ENCODE assay signal across 8 cellular contexts in the genomic region with DNA sequence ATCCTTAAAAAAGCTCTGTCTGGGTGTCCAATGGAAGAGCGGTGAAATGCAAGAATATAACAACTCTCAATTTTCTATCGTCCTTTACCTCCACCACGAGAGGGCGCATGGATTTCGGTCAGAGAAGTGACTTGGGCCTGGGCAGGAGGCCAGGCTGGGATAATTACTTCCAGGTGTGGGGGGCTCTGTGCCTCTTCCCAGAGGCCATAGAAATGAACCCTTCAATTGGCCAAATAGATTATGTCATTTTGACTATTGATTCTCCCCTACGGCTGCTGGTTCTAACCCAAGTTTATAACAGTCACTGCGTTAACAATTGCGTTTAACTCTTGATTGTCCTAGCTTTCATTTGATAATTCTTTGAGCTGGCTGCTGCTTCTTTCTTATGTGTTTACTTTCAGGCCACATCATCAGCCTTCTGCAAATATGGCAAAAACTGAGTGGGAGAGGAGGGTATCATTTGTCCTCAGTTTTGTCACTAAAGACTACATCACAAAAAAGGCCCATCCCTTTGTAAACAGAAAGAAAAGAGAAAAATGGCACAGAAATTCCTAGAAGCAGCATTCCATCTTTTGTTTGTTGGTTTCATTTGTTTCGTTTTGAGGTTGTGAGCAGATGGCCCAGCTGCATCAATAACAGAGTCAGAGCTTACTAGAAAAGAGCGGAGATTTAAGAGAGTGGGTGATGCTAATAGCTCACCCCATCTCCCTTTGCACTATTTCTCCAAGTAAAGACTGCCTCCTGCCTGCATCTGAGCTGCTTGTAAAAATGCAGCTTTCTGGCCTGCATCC. TPM values are rescaled to one million over a fixed set of nuclear protein-coding genes. Genes with fewer than 3 reads are reported as not detected.
DNase-seq lines count a peak whose midpoint lies in the region; ATAC-seq and TF ChIP-seq lines count a peak whose summit lies in the region.

No MANE protein-coding gene starts in this region.

- POLR2A ChIA-PET in T-cell (lab: Charles Lee): interaction anchor here (0.6 to 1.6 kb wide), 7 partner anchors 38 to 269 kb away, joined by 3 to 7 read pairs (median 6); no protein-coding TSS in a partner anchor

- 21 to 28% (median 25%) methylated on average over 10 of the region's 10 CpGs for WGBS in adrenal gland, 4 donors

- H3K27ac ChIP-seq in adrenal gland: no peak overlapping the region

- DNase-seq in 8988T (peak; percentile 59), GM19240 (ENCODE audit: insufficient read length, low spot score) (peak; percentile 51), NCI-H1436 (lab: John Stamatoyannopoulos, UW) (peak; percentile 88), T-cell (peak; percentile 20 to 77 (median 58)), adrenal gland (peak; percentile 71 to 86 (median 78)), left cardiac atrium (peak; percentile 86), retina (peak; percentile 67), GF-D8 (lab: John Stamatoyannopoulos, UW) (no peak)

- no peak overlapping the region for H3K27ac Mint-ChIP-seq in T-cell

- no peaks in the 10 kb centered on the region for H3K36me3 Mint-ChIP-seq in T-cell

- H3K36me3 ChIP-seq in adrenal gland (replicated peaks in 1 of 2): no peaks in the 10 kb centered on the region

- TF ChIP-seq POLR2A in adrenal gland (IDR thresholded peaks at IDR 0.05): no peak

- ATAC-seq in T-cell (replicated peaks in 1 of 4) (peak in 2 of 4 experiments; percentile 53 to 63), left cardiac atrium (peak; percentile 84)

- H3K4me1 ChIP-seq in adrenal gland (replicated peaks in 1 of 2): no peaks in the 10 kb centered on the region

- TF ChIP-seq CTCF in adrenal gland (IDR thresholded peaks at IDR 0.05): peak; percentile 67 to 83 (median 78)

- peaks cover 0 to 6% (median 0%) of the 10 kb centered on the region in 3 donors for H3K4me1 Mint-ChIP-seq in T-cell

- H3K27me3 Mint-ChIP-seq in T-cell: no peaks in the 10 kb centered on the region

- CTCF ChIA-PET in T-cell (lab: Charles Lee): interaction anchor here (0.6 to 6.9 kb wide), 24 partner anchors 9 to 161 kb away, joined by 3 to 187 read pairs (median 4); a partner anchor contains a TSS

- intact Hi-C loops in adrenal gland (cut with DNase I): loop anchor here (5.0 kb wide), 3 partner anchors 97 to 122 kb away; a partner anchor contains a TSS
- intact Hi-C loops in left cardiac atrium (cut with DNase I): loop anchor here (2.0 to 5.0 kb wide), 4 partner anchors 101 to 123 kb away; no protein-coding TSS in a partner anchor

- no peak overlapping the region for H3K4me3 ChIP-seq in adrenal gland

- H3K4me3 Mint-ChIP-seq in T-cell: no peak overlapping the region

- no peaks in the 10 kb centered on the region for H3K27me3 ChIP-seq in adrenal gland

- no peaks in the 10 kb centered on the region for H3K9me3 Mint-ChIP-seq in T-cell

- H3K9me3 ChIP-seq in adrenal gland (replicated peaks in 1 of 3): no peaks in the 10 kb centered on the region

RNA-seq across cellular contexts. Expression of a gene that starts 45.4 kb away (rescaled TPM):
- total RNA-seq in T-cell: 10 to 100 TPM; 50.1 to 55.9 (median 54.2) TPM
- 10 to 100 TPM; 58.5 to 99.7 (median 72.7) TPM for total RNA-seq in adrenal gland
- 100 to 1,000 TPM in 1 of 3 donors, 10 to 100 TPM in 2; 29.4 to 154 (median 40.7) TPM for polyA plus RNA-seq in adrenal gland
- 10 to 100 TPM; 47.9 to 56.5 TPM for total RNA-seq in left cardiac atrium
